Comparison of ENCODE assay signal across 31 cellular contexts in the genomic region with DNA sequence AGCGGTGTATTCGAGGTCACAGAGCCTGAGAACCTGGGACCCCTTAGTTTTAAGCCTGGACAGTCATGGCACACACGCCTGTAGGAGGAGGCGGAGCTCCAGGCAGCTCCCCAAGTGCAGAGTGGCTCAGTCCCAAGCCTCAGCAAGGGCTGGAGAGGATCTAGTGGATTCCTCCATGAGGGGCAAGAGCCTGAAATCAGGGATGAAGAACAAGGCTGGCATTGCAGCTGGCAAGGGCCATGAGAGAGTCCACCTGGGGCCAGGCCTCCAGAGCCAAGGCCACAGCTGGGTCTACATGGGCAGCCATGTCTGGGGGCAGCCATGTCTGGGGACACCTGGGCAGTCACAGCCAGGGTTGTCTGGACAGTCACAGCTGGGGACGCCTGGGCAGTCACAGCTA. TPM values are rescaled to one million over a fixed set of nuclear protein-coding genes. Genes with fewer than 3 reads are reported as not detected.
"Had no signal": no experiment of that assay in that cellular context is flagged by ENCODE, and none has a peak within 500 bp of the region (broad histone marks: within the 10 kb centered on the region; RNA-seq: fewer than 3 reads in every experiment).

No MANE protein-coding gene starts in this region.

- H3K27me3 ChIP-seq: body of pancreas, heart right ventricle, left lung, right lobe of liver, vagina had no signal

- DNase-seq: activated CD4-positive, alpha-beta T cell treated with anti-CD3 and anti-CD28 coated beads for 4 hours; activated CD4-positive, alpha-beta T cell treated with anti-CD3 and anti-CD28 coated beads, Interleukin-2, amount 50 U/mL, for 4 hours; activated naive CD4-positive, alpha-beta T cell; activated T-cell treated with anti-CD3 and anti-CD28 coated beads for 4 hours; activated T-cell treated with anti-CD3 and anti-CD28 coated beads, Interleukin-2, amount 50 U/mL, for 72 hours; aorta; body of pancreas; cerebellar nuclear complex; endodermal cell; foreskin fibroblast; heart right ventricle; kidney glomerular epithelial cell; left lung; lower lobe of right lung; mesendoderm; naive thymus-derived CD4-positive, alpha-beta T cell; right lobe of liver; stimulated activated CD4-positive, alpha-beta T cell treated with anti-CD3 and anti-CD28 coated beads, Interleukin-2, amount 100 ng/mL, for 48 hours; stimulated activated naive CD8-positive, alpha-beta T cell treated with anti-CD3 and anti-CD28 coated beads, Interleukin-15, Interleukin-2, amounts not matched to agents 100 U/mL and 50 U/mL, for 24 hours; T-helper 9 cell had no signal

- H3K4me1 ChIP-seq: right lobe of liver, vagina had no signal

- H3K36me3 Mint-ChIP-seq: activated naive CD4-positive, alpha-beta T cell treated with anti-CD3 and anti-CD28 coated beads, Interleukin-2, amount 50 U/mL, for 72 hours; type B pancreatic cell had no signal

- ATAC-seq: activated naive CD4-positive, alpha-beta T cell treated with anti-CD3 and anti-CD28 coated beads, Interleukin-2, amount 50 U/mL, for 72 hours; activated T-cell treated with anti-CD3 and anti-CD28 coated beads, Interleukin-2, amount 50 U/mL, for 72 hours; body of pancreas; esophagus mucosa; heart right ventricle; left lung; lower lobe of right lung; naive thymus-derived CD4-positive, alpha-beta T cell; right lobe of liver; stimulated activated naive CD8-positive, alpha-beta T cell treated with anti-CD3 and anti-CD28 coated beads, Interleukin-15, Interleukin-2, amounts not matched to agents 100 U/mL and 50 U/mL, for 24 hours had no signal

- H3K4me3 Mint-ChIP-seq: activated T-cell treated with anti-CD3 and anti-CD28 coated beads, Interleukin-2, amount 50 U/mL, for 72 hours; endodermal cell; naive thymus-derived CD4-positive, alpha-beta T cell; T-helper 1 cell treated with Interleukin-12 subunit alpha and Interleukin-12 subunit beta and Interleukin-4 antibody, amounts not matched to agents 30 μg/mL and 1 μg/mL, for 36 hours; type B pancreatic cell had no signal

- H3K9me3 ChIP-seq: body of pancreas, heart right ventricle, left lung, lower lobe of right lung, right lobe of liver, thoracic aorta, vagina had no signal

- H3K36me3 ChIP-seq: right lobe of liver, thoracic aorta, vagina had no signal

- H3K27ac Mint-ChIP-seq: activated naive CD4-positive, alpha-beta T cell treated with anti-CD3 and anti-CD28 coated beads, Interleukin-2, amount 50 U/mL, for 72 hours; activated T-cell treated with anti-CD3 and anti-CD28 coated beads, Interleukin-2, amount 50 U/mL, for 72 hours; endodermal cell; naive thymus-derived CD4-positive, alpha-beta T cell; T-helper 1 cell treated with Interleukin-12 subunit alpha and Interleukin-12 subunit beta and Interleukin-4 antibody, amounts not matched to agents 30 μg/mL and 1 μg/mL, for 36 hours; type B pancreatic cell had no signal

- H3K27ac ChIP-seq: body of pancreas, coronary artery, left lung, right lobe of liver, thoracic aorta, vagina, VCaP had no signal

- H3K4me3 ChIP-seq: body of pancreas, coronary artery, heart right ventricle, left lung, lower lobe of right lung, right lobe of liver, thoracic aorta, vagina had no signal

- H3K9me3 Mint-ChIP-seq: activated naive CD4-positive, alpha-beta T cell treated with anti-CD3 and anti-CD28 coated beads, Interleukin-2, amount 50 U/mL, for 72 hours; activated T-cell treated with anti-CD3 and anti-CD28 coated beads, Interleukin-2, amount 50 U/mL, for 72 hours; endodermal cell; naive thymus-derived CD4-positive, alpha-beta T cell; T-helper 1 cell treated with Interleukin-12 subunit alpha and Interleukin-12 subunit beta and Interleukin-4 antibody, amounts not matched to agents 30 μg/mL and 1 μg/mL, for 36 hours; type B pancreatic cell had no signal

RNA-seq across cellular contexts. Expression of gene MYMK, which starts 31.6 kb away (rescaled TPM):
- total RNA-seq: activated naive CD4-positive, alpha-beta T cell treated with anti-CD3 and anti-CD28 coated beads, Interleukin-2, amount 50 U/mL, for 72 hours; activated T-cell treated with anti-CD3 and anti-CD28 coated beads, Interleukin-2, amount 50 U/mL, for 72 hours; aorta; body of pancreas; endodermal cell; esophagus mucosa; heart right ventricle; left lung; lower lobe of right lung; naive thymus-derived CD4-positive, alpha-beta T cell; osteocyte; posterior vena cava; right lobe of liver; thoracic aorta; vagina had no signal

RNA-seq across cellular contexts. Expression of gene FAM163B, which starts 52.8 kb away (rescaled TPM):
- total RNA-seq: activated naive CD4-positive, alpha-beta T cell treated with anti-CD3 and anti-CD28 coated beads, Interleukin-2, amount 50 U/mL, for 72 hours; activated T-cell treated with anti-CD3 and anti-CD28 coated beads, Interleukin-2, amount 50 U/mL, for 72 hours; aorta; endodermal cell; esophagus mucosa; heart right ventricle; lower lobe of right lung; naive thymus-derived CD4-positive, alpha-beta T cell; osteocyte; posterior vena cava; skeletal muscle tissue; thoracic aorta; vagina had no signal
